9 cellular contexts compared by ENCODE assay signal in the genomic region with DNA sequence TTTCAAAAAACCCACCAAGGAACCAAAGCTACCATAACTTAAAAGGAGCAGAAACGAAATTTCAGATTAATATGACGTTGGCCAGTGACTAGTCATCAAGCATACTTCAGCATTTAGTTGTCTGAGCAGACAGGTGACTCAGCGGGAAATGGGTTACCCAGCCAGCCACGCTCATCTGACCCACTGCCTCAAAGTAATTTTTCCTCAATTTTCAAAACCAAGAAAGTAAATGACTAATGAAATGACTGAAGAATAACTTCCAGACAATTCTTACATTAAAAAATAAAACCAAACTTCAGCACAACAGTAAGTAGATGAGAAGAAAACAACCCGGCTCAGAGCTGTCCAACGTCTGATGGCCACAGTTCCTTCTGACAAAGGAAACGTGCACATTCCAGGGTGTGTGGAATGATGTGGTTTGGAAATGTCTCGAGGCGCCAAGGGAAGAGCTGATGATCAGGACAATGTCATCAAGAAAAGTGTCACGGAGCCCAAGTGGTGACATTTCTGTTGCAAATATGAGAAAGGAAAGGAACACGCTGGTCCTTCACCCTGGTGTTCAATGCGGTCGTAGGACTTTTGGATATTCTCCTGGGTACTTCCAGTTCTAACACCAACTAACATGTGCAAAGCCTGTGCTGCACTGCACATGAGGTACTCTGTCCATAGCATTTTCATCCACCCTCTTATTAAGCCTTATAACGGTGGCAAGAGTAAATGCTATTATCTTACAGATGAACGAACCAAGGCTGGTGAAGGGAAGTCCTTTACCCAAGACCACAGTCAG.
DNase-seq lines count a peak whose midpoint lies in the region; ATAC-seq lines count a peak whose summit lies in the region.
"Had no signal": no experiment of that assay in that cellular context is flagged by ENCODE, and none has a peak within 500 bp of the region (broad histone marks: within the 10 kb centered on the region; RNA-seq: fewer than 3 reads in every experiment).

No MANE protein-coding gene starts in this region.

- DNase-seq in A172 (ENCODE audit: low spot score) (peak; percentile 88), HT1080 (ENCODE audit: low read depth) (peak; percentile 93), kidney glomerular epithelial cell (lab: John Stamatoyannopoulos, UW) (peak; percentile 96), DMS79 (lab: John Stamatoyannopoulos, UW) (no peak), cerebellar cortex (ENCODE audit: low spot score) (no peak), NCI-H2107 treated with DMSO at 0.1 percent for 48 hours (lab: John Stamatoyannopoulos, UW; ENCODE audit: unreplicated experiment) (no peak)
- DNase-seq in activated naive CD4-positive, alpha-beta T cell treated with anti-CD3 and anti-CD28 coated beads, Interleukin-2, amount 50 U/mL, for 16 hours = peak; percentile 52
- DNase-seq: DMS53 had no signal

- ATAC-seq in HG02840 (IDR thresholded peaks at IDR 0.05; ENCODE audit: low FRiP score, unreplicated experiment) = no peak

Comparison
In these comparisons a context has a peak if more than half of its experiments do, and no peak if none do; other contexts are left out.
1. DNase-seq: peak in A172 (single experiment), HT1080 (single experiment), activated naive CD4-positive, alpha-beta T cell treated with anti-CD3 and anti-CD28 coated beads, Interleukin-2, amount 50 U/mL, for 16 hours (single experiment) and kidney glomerular epithelial cell (single experiment); none in DMS79 (single experiment), cerebellar cortex (single experiment) and NCI-H2107 treated with DMSO at 0.1 percent for 48 hours (single experiment).